19 cellular contexts compared by ENCODE assay signal in the genomic region with DNA sequence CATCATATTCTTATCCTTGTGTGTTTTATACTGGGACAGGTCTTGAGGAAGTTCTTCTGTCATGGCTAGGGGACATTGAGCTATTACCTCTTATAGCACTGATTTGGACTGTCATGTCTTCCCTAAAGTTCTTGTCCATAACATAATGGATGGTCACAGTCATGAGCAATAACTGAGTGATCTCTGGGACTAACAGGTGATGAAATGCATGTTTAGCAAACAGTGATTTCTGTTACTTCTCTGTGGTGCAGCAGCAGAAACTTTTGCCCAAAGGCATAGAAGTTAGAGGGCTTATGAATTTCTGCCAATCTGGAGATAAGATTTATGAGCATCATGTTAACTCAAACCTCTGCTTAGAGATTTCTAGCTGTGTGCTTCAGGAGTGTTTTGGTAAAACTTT. TPM values are rescaled to one million over a fixed set of nuclear protein-coding genes. Genes with fewer than 3 reads are reported as not detected.
DNase-seq lines count a peak whose midpoint lies in the region; ATAC-seq, FAIRE-seq and TF ChIP-seq lines count a peak whose summit lies in the region.
"Had no signal": no experiment of that assay in that cellular context is flagged by ENCODE, and none has a peak within 500 bp of the region (broad histone marks: within the 10 kb centered on the region; RNA-seq: fewer than 3 reads in every experiment).

No MANE protein-coding gene starts in this region.

- no peak for TF ChIP-seq RAD21 in HepG2 (CRISPR knock-in tag; IDR thresholded peaks at IDR 0.05)

- TF ChIP-seq POLR2A in HepG2 (IDR thresholded peaks at IDR 0.05; ENCODE audit: insufficient read depth in 1 of 2, low read depth in 2 of 2, low read length in 2 of 2): no peak

- peak overlapping the region; percentile 38 for H3K4me2 ChIP-seq in HepG2 (ENCODE audit: low read depth, low read length)
- H3K4me2 ChIP-seq: KMS-11 had no signal

- no TSS peak for BruUV-seq in HepG2 (replicated peaks; lab: Mats Ljungman, UMichigan)

- TF ChIP-seq CTCF in HEK293 (tag by site-specific recombination; IDR thresholded peaks at IDR 0.05): no peak
- TF ChIP-seq CTCF in HepG2 (CRISPR knock-in tag; IDR thresholded peaks at IDR 0.05): no peak

- intact Hi-C loops in HepG2 (cut with micrococcal nuclease; ENCODE audit: unreplicated experiment): no loop called here

- POLR2A ChIA-PET in HEK293 (lab: Yijun Ruan, JAX): interaction anchor here (1.2 kb wide), 1 partner anchor 11 kb away, joined by 4 read pairs; no protein-coding TSS in a partner anchor
- POLR2A ChIA-PET in HepG2 (lab: Yijun Ruan, JAX): interaction anchor here (1.2 kb wide), 1 partner anchor 30 kb away, joined by 3 read pairs; no protein-coding TSS in a partner anchor

- TF ChIP-seq EP300 in HepG2 (IDR thresholded peaks at IDR 0.05; ENCODE audit: low read depth in 2 of 2, low read length in 2 of 2) (no peak), HepG2 (CRISPR knock-in tag; IDR thresholded peaks at IDR 0.05; ENCODE audit: borderline replicate concordance) (no peak)

- in situ Hi-C loops in HepG2 (cut with HindIII; ENCODE audit: extremely low pct_ligation_motif_present, low pct_unique_long_range_greater_than_20kb): no loop called here

- no peaks in the 10 kb centered on the region for H3K27me3 ChIP-seq in HepG2 (ENCODE audit: control insufficient read depth in 1 of 2, insufficient read depth in 2 of 2, low read length in 2 of 2)
- H3K27me3 ChIP-seq in subcutaneous abdominal adipose tissue (ENCODE audit: control insufficient read depth in 5 of 5, insufficient read depth in 4 of 5, low read length in 5 of 5): no peaks in the 10 kb centered on the region
- H3K27me3 ChIP-seq: Peyer's patch had no signal

- ATAC-seq in HepG2: peak; percentile 64
- ATAC-seq in HG03378 (IDR thresholded peaks at IDR 0.05; ENCODE audit: unreplicated experiment): no peak
- no peak for ATAC-seq in activated naive CD4-positive, alpha-beta T cell treated with anti-CD3 and anti-CD28 coated beads, Interleukin-2, amount 50 U/mL, for 72 hours
- no peak for ATAC-seq in HG03432 (IDR thresholded peaks at IDR 0.05; ENCODE audit: unreplicated experiment)
- ATAC-seq: SK-N-SH treated with all-trans-retinoic acid at 6 μM for 48 hours had no signal

- H3K4me3 ChIP-seq in HEK293 (ENCODE audit: low read depth, low read length) (no peak overlapping the region), HepG2 (replicated peaks in 1 of 3; ENCODE audit: insufficient read depth in 1 of 3, low read depth in 2 of 3, low read length in 3 of 3) (no peak overlapping the region), subcutaneous abdominal adipose tissue (ENCODE audit: low read depth in 1 of 5, low read length in 5 of 5) (no peak overlapping the region)
- H3K4me3 ChIP-seq: Peyer's patch had no signal

- CTCF ChIA-PET in HEK293 (lab: Yijun Ruan, JAX): interaction anchor here (0.6 to 1.6 kb wide), 5 partner anchors 10 to 1050 kb away, joined by 3 to 7 read pairs (median 4); no protein-coding TSS in a partner anchor
- CTCF ChIA-PET in HepG2 (lab: Yijun Ruan, JAX; ENCODE audit: low intra/inter-chr PET ratio, low total read pairs): no interaction called here

- H3K9me3 Mint-ChIP-seq in activated naive CD4-positive, alpha-beta T cell treated with anti-CD3 and anti-CD28 coated beads, Interleukin-2, amount 50 U/mL, for 72 hours: no peaks in the 10 kb centered on the region
- H3K9me3 Mint-ChIP-seq: CD8-positive, alpha-beta memory T cell had no signal

- H4K20me1 ChIP-seq in HepG2 (ENCODE audit: insufficient read depth, low read length): peaks cover 86% of the 10 kb centered on the region

- H3K9me3 ChIP-seq in HEK293 (ENCODE audit: control insufficient read depth, insufficient read depth, low read depth, low read length) (no peaks in the 10 kb centered on the region), HepG2 (ENCODE audit: low read length) (no peaks in the 10 kb centered on the region), subcutaneous abdominal adipose tissue (ENCODE audit: control insufficient read depth in 5 of 5, low read length in 5 of 5) (no peaks in the 10 kb centered on the region)
- H3K9me3 ChIP-seq: Peyer's patch had no signal

- H3K4me1 ChIP-seq in HEK293 (ENCODE audit: control insufficient read depth, insufficient read depth, low read length): peaks cover 27% of the 10 kb centered on the region
- peaks cover 92% of the 10 kb centered on the region for H3K4me1 ChIP-seq in HepG2 (ENCODE audit: insufficient read depth, low read length)
- H3K4me1 ChIP-seq in subcutaneous abdominal adipose tissue (ENCODE audit: control insufficient read depth in 5 of 5, insufficient read depth in 5 of 5, low read length in 5 of 5): peaks cover 0 to 72% (median 52%) of the 10 kb centered on the region in 5 donors

- H3K9ac ChIP-seq in HepG2 (ENCODE audit: insufficient read depth, low read depth, low read length) (no peak overlapping the region), subcutaneous abdominal adipose tissue (ENCODE audit: low read length in 5 of 5) (no peak overlapping the region)
- H3K9ac ChIP-seq: KMS-11 had no signal

- H3K36me3 Mint-ChIP-seq in activated naive CD4-positive, alpha-beta T cell treated with anti-CD3 and anti-CD28 coated beads, Interleukin-2, amount 50 U/mL, for 72 hours: peaks cover 0 to 11% of the 10 kb centered on the region in 2 donors

- H3K27ac Mint-ChIP-seq in activated naive CD4-positive, alpha-beta T cell treated with anti-CD3 and anti-CD28 coated beads, Interleukin-2, amount 50 U/mL, for 72 hours: no peak overlapping the region
- H3K27ac Mint-ChIP-seq: B cell had no signal

- no peak overlapping the region for H2AFZ ChIP-seq in HepG2 (ENCODE audit: low read length)

- peak; percentile 33 for DNase-seq in NCI-H226
- DNase-seq in HepG2 (ENCODE audit: low spot score): peak; percentile 23
- DNase-seq in activated naive CD4-positive, alpha-beta T cell treated with anti-CD3 and anti-CD28 coated beads, Interleukin-2, amount 50 U/mL, for 72 hours (ENCODE audit: low spot score in 2 of 2): no peak
- DNase-seq: CD8-positive, alpha-beta memory T cell; GF-D8; H7; NCI-H1105 treated with DMSO at 0.1 percent for 48 hours; NCI-H187; NCI-H82; Peyer's patch; SHP77 had no signal

- peaks cover 0 to 5% of the 10 kb centered on the region in 2 experiments; a peak in 2 of 3 replicates for H3K36me3 ChIP-seq in HEK293 (ENCODE audit: control insufficient read depth in 2 of 2, insufficient read depth in 1 of 2, low read length in 2 of 2)
- H3K36me3 ChIP-seq in HepG2 (replicated peaks in 1 of 2; ENCODE audit: control insufficient read depth in 1 of 2, insufficient read depth in 2 of 2, low read length in 2 of 2): peaks cover 0 to 5% of the 10 kb centered on the region in 2 experiments; a peak in 3 of 5 replicates
- H3K36me3 ChIP-seq in subcutaneous abdominal adipose tissue (ENCODE audit: control insufficient read depth in 5 of 5, insufficient read depth in 5 of 5, low read length in 5 of 5): peaks cover 0 to 5% (median 2%) of the 10 kb centered on the region in 5 donors
- H3K36me3 ChIP-seq: Peyer's patch had no signal

- no peak for FAIRE-seq in HepG2 (lab: Jason Lieb, UNC)

- H3K27ac ChIP-seq in HEK293 (ENCODE audit: extremely low read depth, low read depth, low read length) (no peak overlapping the region), HepG2 (ENCODE audit: extremely low read length, insufficient read depth, low read length) (no peak overlapping the region), subcutaneous abdominal adipose tissue (ENCODE audit: low read depth, low read length) (peak overlapping the region; percentile 42)
- H3K27ac ChIP-seq: HL-60, KMS-11 had no signal

- peaks cover 100% of the 10 kb centered on the region for H3K79me2 ChIP-seq in HepG2 (ENCODE audit: insufficient read depth, low read length)

TF ChIP-seq in HEK293, 187 proteins besides CTCF, POLR2A, EP300 and RAD21 (continues in another document):
- TF ChIP-seq ZNF843 (tag by site-specific recombination; IDR thresholded peaks at IDR 0.05) (0 out of 2 replicates have a peak, but pooled peaks have one; percentile 16), IKZF3 (tag by site-specific recombination; IDR thresholded peaks at IDR 0.05) (peak; percentile 10; the same call in 1 of the 2 replicates), ZNF600 (tag by site-specific recombination; IDR thresholded peaks at IDR 0.05) (peak; percentile 88), ZNF654 (tag by site-specific recombination; IDR thresholded peaks at IDR 0.05; ENCODE audit: low read depth) (no peak)

TF ChIP-seq in HepG2, 621 proteins besides CTCF, POLR2A, EP300 and RAD21 (continues in another document):
- no peak for TF ChIP-seq STAT5B (CRISPR knock-in tag; IDR thresholded peaks at IDR 0.05)

RNA-seq across cellular contexts. Expression of a gene that starts 5.9 kb away (rescaled TPM):
- 35.2 and 40.8 TPM in 2 replicates for total RNA-seq in HepG2 (2016; rRNA removed; fragmentation: Illumina TruSeq; extraction: Trizol)
- total RNA-seq in HepG2 (2016; cell fraction: cytosol; rRNA removed; fragmentation: Illumina TruSeq; extraction: Trizol; ENCODE audit: low read depth): 14.0 and 15.3 TPM in 2 replicates
- total RNA-seq in HepG2 (2016; cell fraction: insoluble cytoplasmic fraction; rRNA removed; fragmentation: Illumina TruSeq; extraction: Trizol): 34.6 and 36.8 TPM in 2 replicates
- total RNA-seq in HepG2 (2016; cell fraction: membrane; rRNA removed; fragmentation: Illumina TruSeq; extraction: Trizol): 32.2 and 37.5 TPM in 2 replicates
- 57.1 and 62.9 TPM in 2 replicates for total RNA-seq in HepG2 (2016; cell fraction: nucleus; rRNA removed; fragmentation: Illumina TruSeq; extraction: Trizol)
- polyA plus RNA-seq in HepG2 (2011; rRNA removed): 52.2 and 56.5 TPM in 2 replicates
- 30.4 and 47.3 TPM in 2 replicates for polyA plus RNA-seq in HepG2 (2011; cell fraction: cytosol; rRNA removed)
- polyA plus RNA-seq in HepG2 (2011; cell fraction: nucleus; rRNA removed): 39.2 and 60.6 TPM in 2 replicates
- 68.6 and 70.3 TPM in 2 replicates for polyA plus RNA-seq in HepG2 (2012)
- polyA plus RNA-seq in HepG2 (2016; cell fraction: cytosol; fragmentation: Illumina TruSeq; extraction: Trizol; ENCODE audit: low read depth): 8.2 TPM in 2 replicates
- 42.4 and 47.2 TPM in 2 replicates for polyA plus RNA-seq in HepG2 (2016; cell fraction: insoluble cytoplasmic fraction; fragmentation: Illumina TruSeq; extraction: Trizol; ENCODE audit: low read depth)
- 24.7 and 28.3 TPM in 2 replicates for polyA plus RNA-seq in HepG2 (2016; cell fraction: membrane; fragmentation: Illumina TruSeq; extraction: Trizol; ENCODE audit: low read depth)
- 75.6 and 80.5 TPM in 2 replicates for polyA plus RNA-seq in HepG2 (2016; cell fraction: nucleus; fragmentation: Illumina TruSeq; extraction: Trizol; ENCODE audit: insufficient read depth, low read depth)
- 53.2 and 63.9 TPM in 2 replicates for polyA minus RNA-seq in HepG2 (2011; rRNA and poly(A)+ RNA removed; ENCODE audit: low replicate concordance)
- polyA minus RNA-seq in HepG2 (2011; cell fraction: cytosol; rRNA and poly(A)+ RNA removed): 37.1 and 43.3 TPM in 2 replicates
- 89.9 and 92.1 TPM in 2 replicates for polyA minus RNA-seq in HepG2 (2011; cell fraction: nucleus; rRNA and poly(A)+ RNA removed)
- total RNA-seq in activated naive CD4-positive, alpha-beta T cell treated with anti-CD3 and anti-CD28 coated beads, Interleukin-2, amount 50 U/mL, for 72 hours: 10 to 100 TPM; 35.3 to 45.5 TPM

Comparison
In these comparisons a context has a peak if more than half of its experiments do, and no peak if none do; other contexts are left out.
1. DNase-seq: peak in NCI-H226 (single experiment) and HepG2 (single experiment); none in activated naive CD4-positive, alpha-beta T cell treated with anti-CD3 and anti-CD28 coated beads, Interleukin-2, amount 50 U/mL, for 72 hours (0 of 2).